1 cellular context compared by ENCODE assay signal in genomic region chr4:17063870-17064269, GRCh38.
TF ChIP-seq lines count a peak whose summit lies in the region.

No MANE protein-coding gene starts in this region.

TF ChIP-seq in SK-N-SH, 30 proteins besides CTCF, POLR2A, EP300 and RAD21 (continued from another document):
- TF ChIP-seq SIN3A (IDR thresholded peaks at IDR 0.05; ENCODE audit: borderline replicate concordance, low read depth, low read length) (no peak), TEAD4 (IDR thresholded peaks at IDR 0.05; ENCODE audit: borderline replicate concordance, insufficient read depth) (peak; percentile 58; the same call in 1 of the 2 replicates), IRF3 (IDR thresholded peaks at IDR 0.05; ENCODE audit: low read depth, low read length) (no peak), RXRA (IDR thresholded peaks at IDR 0.05; ENCODE audit: borderline replicate concordance, low read depth) (peak; percentile 49; the same call in 1 of the 2 replicates)
